Comparison of ENCODE assay signal across 31 cellular contexts in genomic region chr14:70084226-70084625, GRCh38.
"Had no signal": no experiment of that assay in that cellular context is flagged by ENCODE, and none has a peak within 500 bp of the region (broad histone marks: within the 10 kb centered on the region; RNA-seq: fewer than 3 reads in every experiment).

No MANE protein-coding gene starts in this region.

- H3K9me3 ChIP-seq: esophagus squamous epithelium, gastroesophageal sphincter, heart right ventricle had no signal

- H3K27me3 Mint-ChIP-seq: dendritic cell treated with granulocyte-macrophage colony-stimulating factor and Interleukin-4, amounts not matched to agents 40 ng/mL and 50 ng/mL, for 4 days had no signal

- DNase-seq: activated CD4-positive, alpha-beta memory T cell treated with anti-CD3 and anti-CD28 coated beads for 36 hours; activated CD4-positive, alpha-beta T cell treated with anti-CD3 and anti-CD28 coated beads for 36 hours; activated CD4-positive, alpha-beta T cell treated with anti-CD3 and anti-CD28 coated beads, Interleukin-2, amount 10 ng/mL, durations not matched to agents 24 days and 14 days; activated CD4-positive, CD25-positive, alpha-beta regulatory T cell; activated CD4-positive, CD25-positive, alpha-beta regulatory T cell treated with anti-CD3 and anti-CD28 coated beads, Interleukin-2, amount 50 U/mL, for 72 hours; activated CD8-positive, alpha-beta memory T cell treated with anti-CD3 and anti-CD28 coated beads, Interleukin-2, amount 10 ng/mL, durations not matched to agents 7 days and 5 days; activated CD8-positive, alpha-beta memory T cell treated with anti-CD3 and anti-CD28 coated beads, Interleukin-2, amount 50 U/mL, for 4 hours; activated CD8-positive, alpha-beta T cell treated with anti-CD3 and anti-CD28 coated beads, Interleukin-2, amount 10 ng/mL, durations not matched to agents 7 days and 5 days; activated gamma-delta T cell; activated naive CD4-positive, alpha-beta T cell; activated naive CD4-positive, alpha-beta T cell treated with anti-CD3 and anti-CD28 coated beads, Interleukin-2, amount 10 ng/mL, durations not matched to agents 7 days and 5 days; activated naive CD8-positive, alpha-beta T cell treated with anti-CD3 and anti-CD28 coated beads, Interleukin-2, amount 10 ng/mL, durations not matched to agents 7 days and 5 days; activated T-cell treated with anti-CD3 and anti-CD28 coated beads, Interleukin-2, amount 50 U/mL, for 24 hours; activated T-cell treated with anti-CD3 and anti-CD28 coated beads, Interleukin-2, amount 50 U/mL, for 72 hours; brain microvascular endothelial cell; dorsolateral prefrontal cortex; effector memory CD4-positive, alpha-beta T cell; esophagus squamous epithelium; foreskin melanocyte; heart right ventricle; T-helper 17 cell; T1000 had no signal

- FAIRE-seq: astrocyte, bronchial epithelial cell had no signal

- H3K4me1 Mint-ChIP-seq: activated CD4-positive, alpha-beta T cell treated with anti-CD3 and anti-CD28 coated beads for 36 hours; activated CD4-positive, alpha-beta T cell treated with anti-CD3 and anti-CD28 coated beads, Interleukin-2, amount 10 ng/mL, durations not matched to agents 24 days and 14 days; activated CD8-positive, alpha-beta memory T cell treated with anti-CD3 and anti-CD28 coated beads, Interleukin-2, amount 10 ng/mL, durations not matched to agents 7 days and 5 days; activated naive CD4-positive, alpha-beta T cell treated with anti-CD3 and anti-CD28 coated beads, Interleukin-2, amount 10 ng/mL, durations not matched to agents 7 days and 5 days; activated naive CD8-positive, alpha-beta T cell treated with anti-CD3 and anti-CD28 coated beads, Interleukin-2, amount 10 ng/mL, durations not matched to agents 7 days and 5 days; central memory CD8-positive, alpha-beta T cell; T-helper 17 cell had no signal

- H3K36me3 ChIP-seq: brain microvascular endothelial cell, esophagus squamous epithelium, gastroesophageal sphincter, heart right ventricle had no signal

- H3K79me2 ChIP-seq: hepatocyte had no signal

- H3K4me3 Mint-ChIP-seq: activated CD4-positive, alpha-beta memory T cell treated with anti-CD3 and anti-CD28 coated beads for 36 hours; activated CD4-positive, alpha-beta T cell treated with anti-CD3 and anti-CD28 coated beads for 36 hours; activated CD4-positive, alpha-beta T cell treated with anti-CD3 and anti-CD28 coated beads, Interleukin-2, amount 10 ng/mL, durations not matched to agents 24 days and 14 days; activated CD8-positive, alpha-beta memory T cell treated with anti-CD3 and anti-CD28 coated beads, Interleukin-2, amount 10 ng/mL, durations not matched to agents 7 days and 5 days; activated CD8-positive, alpha-beta T cell treated with anti-CD3 and anti-CD28 coated beads, Interleukin-2, amount 10 ng/mL, durations not matched to agents 7 days and 5 days; activated naive CD4-positive, alpha-beta T cell treated with anti-CD3 and anti-CD28 coated beads, Interleukin-2, amount 10 ng/mL, durations not matched to agents 7 days and 5 days; activated naive CD8-positive, alpha-beta T cell treated with anti-CD3 and anti-CD28 coated beads, Interleukin-2, amount 10 ng/mL, durations not matched to agents 7 days and 5 days; activated T-cell treated with anti-CD3 and anti-CD28 coated beads, Interleukin-2, amount 50 U/mL, for 24 hours; activated T-cell treated with anti-CD3 and anti-CD28 coated beads, Interleukin-2, amount 50 U/mL, for 72 hours; central memory CD8-positive, alpha-beta T cell; dendritic cell treated with granulocyte-macrophage colony-stimulating factor and Interleukin-4, amounts not matched to agents 40 ng/mL and 50 ng/mL, for 4 days; T-helper 17 cell; T-helper 2 cell treated with Interferon-gamma antibody and Interleukin-4, amounts not matched to agents 5 μg/mL and 100 μg/mL, for 36 hours had no signal

- H3K9me3 Mint-ChIP-seq: activated CD4-positive, alpha-beta memory T cell treated with anti-CD3 and anti-CD28 coated beads for 36 hours; activated CD4-positive, alpha-beta T cell treated with anti-CD3 and anti-CD28 coated beads, Interleukin-2, amount 10 ng/mL, durations not matched to agents 24 days and 14 days; activated naive CD4-positive, alpha-beta T cell treated with anti-CD3 and anti-CD28 coated beads, Interleukin-2, amount 10 ng/mL, durations not matched to agents 7 days and 5 days; activated naive CD4-positive, alpha-beta T cell treated with anti-CD3 and anti-CD28 coated beads, Interleukin-2, amount 50 U/mL, for 72 hours; activated naive CD8-positive, alpha-beta T cell treated with anti-CD3 and anti-CD28 coated beads, Interleukin-2, amount 10 ng/mL, durations not matched to agents 7 days and 5 days; activated T-cell treated with anti-CD3 and anti-CD28 coated beads, Interleukin-2, amount 50 U/mL, for 24 hours; activated T-cell treated with anti-CD3 and anti-CD28 coated beads, Interleukin-2, amount 50 U/mL, for 72 hours; central memory CD8-positive, alpha-beta T cell; dendritic cell treated with granulocyte-macrophage colony-stimulating factor and Interleukin-4, amounts not matched to agents 40 ng/mL and 50 ng/mL, for 4 days; T-helper 2 cell treated with Interferon-gamma antibody and Interleukin-4, amounts not matched to agents 5 μg/mL and 100 μg/mL, for 36 hours had no signal

- H3K36me3 Mint-ChIP-seq: activated CD4-positive, alpha-beta memory T cell treated with anti-CD3 and anti-CD28 coated beads for 36 hours; activated CD8-positive, alpha-beta memory T cell treated with anti-CD3 and anti-CD28 coated beads, Interleukin-2, amount 10 ng/mL, durations not matched to agents 7 days and 5 days; activated naive CD4-positive, alpha-beta T cell treated with anti-CD3 and anti-CD28 coated beads, Interleukin-2, amount 10 ng/mL, durations not matched to agents 7 days and 5 days; activated naive CD4-positive, alpha-beta T cell treated with anti-CD3 and anti-CD28 coated beads, Interleukin-2, amount 50 U/mL, for 72 hours; activated naive CD8-positive, alpha-beta T cell treated with anti-CD3 and anti-CD28 coated beads, Interleukin-2, amount 10 ng/mL, durations not matched to agents 7 days and 5 days had no signal

- H2AFZ ChIP-seq: hepatocyte had no signal

- H3K4me3 ChIP-seq: coronary artery, dorsolateral prefrontal cortex, esophagus squamous epithelium, gastroesophageal sphincter, heart right ventricle, hepatocyte had no signal

- H3K4me1 ChIP-seq: esophagus squamous epithelium, gastroesophageal sphincter, heart right ventricle had no signal

- H3K4me2 ChIP-seq: hepatocyte had no signal

- H3K27me3 ChIP-seq: brain microvascular endothelial cell had no signal

- H3K27ac ChIP-seq: brain microvascular endothelial cell, coronary artery, dorsolateral prefrontal cortex, esophagus squamous epithelium, gastroesophageal sphincter, heart right ventricle, hepatocyte had no signal

- ATAC-seq: activated CD4-positive, alpha-beta T cell treated with anti-CD3 and anti-CD28 coated beads for 36 hours; activated CD8-positive, alpha-beta memory T cell treated with anti-CD3 and anti-CD28 coated beads, Interleukin-2, amount 10 ng/mL, durations not matched to agents 7 days and 5 days; activated CD8-positive, alpha-beta T cell treated with anti-CD3 and anti-CD28 coated beads, Interleukin-2, amount 10 ng/mL, durations not matched to agents 7 days and 5 days; activated naive CD4-positive, alpha-beta T cell treated with anti-CD3 and anti-CD28 coated beads, Interleukin-2, amount 50 U/mL, for 72 hours; activated T-cell treated with anti-CD3 and anti-CD28 coated beads, Interleukin-2, amount 50 U/mL, for 72 hours; gastroesophageal sphincter; heart right ventricle; T-helper 17 cell had no signal

- H3K27ac Mint-ChIP-seq: activated CD4-positive, alpha-beta memory T cell treated with anti-CD3 and anti-CD28 coated beads for 36 hours; activated CD4-positive, alpha-beta T cell treated with anti-CD3 and anti-CD28 coated beads for 36 hours; activated CD4-positive, alpha-beta T cell treated with anti-CD3 and anti-CD28 coated beads, Interleukin-2, amount 10 ng/mL, durations not matched to agents 24 days and 14 days; activated CD8-positive, alpha-beta memory T cell treated with anti-CD3 and anti-CD28 coated beads, Interleukin-2, amount 10 ng/mL, durations not matched to agents 7 days and 5 days; activated CD8-positive, alpha-beta T cell treated with anti-CD3 and anti-CD28 coated beads, Interleukin-2, amount 10 ng/mL, durations not matched to agents 7 days and 5 days; activated naive CD4-positive, alpha-beta T cell treated with anti-CD3 and anti-CD28 coated beads, Interleukin-2, amount 10 ng/mL, durations not matched to agents 7 days and 5 days; activated naive CD4-positive, alpha-beta T cell treated with anti-CD3 and anti-CD28 coated beads, Interleukin-2, amount 50 U/mL, for 72 hours; activated naive CD8-positive, alpha-beta T cell treated with anti-CD3 and anti-CD28 coated beads, Interleukin-2, amount 10 ng/mL, durations not matched to agents 7 days and 5 days; activated T-cell treated with anti-CD3 and anti-CD28 coated beads, Interleukin-2, amount 50 U/mL, for 24 hours; activated T-cell treated with anti-CD3 and anti-CD28 coated beads, Interleukin-2, amount 50 U/mL, for 72 hours; dendritic cell treated with granulocyte-macrophage colony-stimulating factor and Interleukin-4, amounts not matched to agents 40 ng/mL and 50 ng/mL, for 4 days; T-helper 17 cell; T-helper 2 cell treated with Interferon-gamma antibody and Interleukin-4, amounts not matched to agents 5 μg/mL and 100 μg/mL, for 36 hours had no signal
